In genomic region chr6:84119277-84119676, GRCh38 we compare ENCODE assay signal across 19 cellular contexts.
DNase-seq lines count a peak whose midpoint lies in the region; ATAC-seq and TF ChIP-seq lines count a peak whose summit lies in the region.
"Had no signal": no experiment of that assay in that cellular context is flagged by ENCODE, and none has a peak within 500 bp of the region (broad histone marks: within the 10 kb centered on the region; RNA-seq: fewer than 3 reads in every experiment).

No MANE protein-coding gene starts in this region.

- no peaks in the 10 kb centered on the region for H4K20me1 ChIP-seq in H9 (ENCODE audit: control insufficient read depth, insufficient read depth, insufficient read length)

- no peak overlapping the region for H2BK12ac ChIP-seq in H9 (ENCODE audit: insufficient read length, low read depth, low read length)

- H3K23ac ChIP-seq in H9 (ENCODE audit: insufficient read length, low read depth, low read length): no peak overlapping the region

- no peak overlapping the region for H3K4me2 ChIP-seq in H9 (ENCODE audit: insufficient read depth, insufficient read length, low read length)

- H3K9ac ChIP-seq in H9 (ENCODE audit: extremely low read depth, insufficient read length, low read length): no peak overlapping the region

- peak; percentile 43; the same call in 2 of the 3 replicates for TF ChIP-seq CTCF in H9 (conservative IDR thresholded peaks at IDR 0.05)
- no peak for TF ChIP-seq CTCF in WTC11 (IDR thresholded peaks at IDR 0.05)
- TF ChIP-seq CTCF in endothelial cell (IDR thresholded peaks at IDR 0.05; ENCODE audit: unreplicated experiment): no peak

- H3K36me3 Mint-ChIP-seq in H9 (ENCODE audit: insufficient read depth in 1 of 3, low read depth in 3 of 3) (peaks cover 9 to 14% (median 11%) of the 10 kb centered on the region in 3 experiments), WTC11 (peaks cover 8% of the 10 kb centered on the region), endothelial cell (ENCODE audit: low read depth, unreplicated experiment) (peaks cover 4% of the 10 kb centered on the region)

- H3K4ac ChIP-seq in H9 (ENCODE audit: low read depth, low read length): no peak overlapping the region

- H3K79me2 ChIP-seq in H9 (ENCODE audit: insufficient read depth, low read length): no peaks in the 10 kb centered on the region

- H3K27me3 Mint-ChIP-seq in H9 (ENCODE audit: low read depth): no peaks in the 10 kb centered on the region
- no peaks in the 10 kb centered on the region; the same call in 1 of the 2 replicates for H3K27me3 Mint-ChIP-seq in WTC11 (ENCODE audit: low read depth)
- H3K27me3 Mint-ChIP-seq in endothelial cell (ENCODE audit: unreplicated experiment): peaks cover 2% of the 10 kb centered on the region

- in situ Hi-C loops in ACHN (cut with HindIII; ENCODE audit: low pct_ligation_motif_present, low pct_unique_long_range_greater_than_20kb, low sequenced_read_pairs): no loop called here

- no peaks in the 10 kb centered on the region for H3K9me3 ChIP-seq in H9 (ENCODE audit: control insufficient read depth, low read depth, low read length)
- H3K9me3 ChIP-seq: adrenal gland, mucosa of descending colon, SJSA1 had no signal

- H3K4me3 Mint-ChIP-seq in H9 (no peak overlapping the region), WTC11 (no peak overlapping the region), endothelial cell (ENCODE audit: unreplicated experiment) (no peak overlapping the region)

- H3K9me3 Mint-ChIP-seq in H9: peaks cover 5 to 14% of the 10 kb centered on the region in 2 experiments; a peak in 4 of 5 replicates
- H3K9me3 Mint-ChIP-seq in WTC11: peaks cover 25% of the 10 kb centered on the region
- H3K9me3 Mint-ChIP-seq in endothelial cell (ENCODE audit: unreplicated experiment): no peaks in the 10 kb centered on the region

- no peak overlapping the region for H2BK120ac ChIP-seq in H9 (ENCODE audit: low read depth, low read length, poor library complexity, severe bottlenecking)

- H3K27ac Mint-ChIP-seq in H9: no peak overlapping the region
- H3K27ac Mint-ChIP-seq in WTC11: no peak overlapping the region
- no peak overlapping the region for H3K27ac Mint-ChIP-seq in endothelial cell (ENCODE audit: unreplicated experiment)

- H3K4me1 Mint-ChIP-seq in H9 (peaks cover 0 to 3% of the 10 kb centered on the region in 2 experiments; a peak in 2 of 4 replicates), WTC11 (no peaks in the 10 kb centered on the region; the same call in 1 of the 2 replicates), endothelial cell (ENCODE audit: unreplicated experiment) (no peaks in the 10 kb centered on the region)

- no peak overlapping the region for H2BK15ac ChIP-seq in H9 (ENCODE audit: low read depth, low read length)

- H3K27me3 ChIP-seq in H9 (ENCODE audit: insufficient read depth, low read length): no peaks in the 10 kb centered on the region
- H3K27me3 ChIP-seq: adrenal gland, left lung, SJSA1 had no signal

- no peak overlapping the region for H4K91ac ChIP-seq in H9 (ENCODE audit: insufficient read length, low read depth, low read length)

- H3K79me1 ChIP-seq in H9 (ENCODE audit: insufficient read depth, low read depth, low read length, poor library complexity, severe bottlenecking): no peaks in the 10 kb centered on the region

- no peaks in the 10 kb centered on the region for H3K23me2 ChIP-seq in H9 (ENCODE audit: insufficient read length, low read depth, low read length, poor library complexity, severe bottlenecking)

- H3K27ac ChIP-seq in H9 (ENCODE audit: insufficient read length, low read depth, low read length): no peak overlapping the region
- H3K27ac ChIP-seq: adrenal gland, left lung, SJSA1 had no signal

- H3T11ph ChIP-seq in H9 (ENCODE audit: low read length): no peak overlapping the region

- no peak overlapping the region for H4K8ac ChIP-seq in H9 (replicated peaks; ENCODE audit: insufficient read length, low read depth, low read length)

- ATAC-seq in WTC11 (peak; percentile 65), GM19328 (IDR thresholded peaks at IDR 0.05; ENCODE audit: unreplicated experiment) (no peak)
- ATAC-seq: left lung, mucosa of descending colon, sciatic nerve had no signal

- CTCF ChIA-PET in WTC11 (lab: Charles Lee): no interaction called here

- no peak overlapping the region for H2AK5ac ChIP-seq in H9 (ENCODE audit: insufficient read length, low read length)

- H2BK20ac ChIP-seq in H9 (ENCODE audit: low read depth, low read length, poor library complexity, severe bottlenecking): no peak overlapping the region

- H3K14ac ChIP-seq in H9 (ENCODE audit: insufficient read depth, low read length): no peak overlapping the region

- H3K56ac ChIP-seq in H9 (ENCODE audit: insufficient read length, low read depth, low read length): no peak overlapping the region

- H2AFZ ChIP-seq in H9 (ENCODE audit: low read length): no peak overlapping the region

- H3K18ac ChIP-seq in H9 (ENCODE audit: insufficient read length, low read depth, low read length): no peak overlapping the region

- POLR2A ChIA-PET in WTC11 (lab: Charles Lee): no interaction called here

- peak; percentile 1 for DNase-seq in ACHN
- DNase-seq in H9: no peak
- DNase-seq in WTC11 (ENCODE audit: low spot score): no peak
- peak; percentile 23 for DNase-seq in iPS-NIHi7 (ENCODE audit: extremely low spot score)
- no peak for DNase-seq in stimulated activated CD4-positive, alpha-beta T cell treated with anti-CD3 and anti-CD28 coated beads, Interleukin-4, amount 100 ng/mL, for 1 hour
- DNase-seq in nucleus accumbens (lab: John Stamatoyannopoulos, UW): no peak
- DNase-seq in endothelial cell (ENCODE audit: low spot score): no peak
- DNase-seq: activated effector memory CD4-positive, alpha-beta T cell treated with Interleukin-2 at 50 U/mL for 16 hours; adrenal gland; COR-L47; effector CD4-positive, alpha-beta T cell; GDM1; left lung; mucosa of descending colon; NCI-H1436; T1000 had no signal

- H4K5ac ChIP-seq in H9 (ENCODE audit: insufficient read length, low read depth, low read length): no peak overlapping the region

- no peak overlapping the region for H2BK5ac ChIP-seq in H9 (ENCODE audit: insufficient read length, low read length)

- no peaks in the 10 kb centered on the region for H3K4me1 ChIP-seq in H9 (ENCODE audit: insufficient read depth, low read length)
- H3K4me1 ChIP-seq: adrenal gland, left lung, SJSA1 had no signal

TF ChIP-seq in WTC11, 78 proteins besides CTCF, POLR2A, EP300 and RAD21 (continues in another document):
- no peak for TF ChIP-seq ZNF396 (CRISPR knock-in tag; IDR thresholded peaks at IDR 0.05; ENCODE audit: borderline replicate concordance)
- TF ChIP-seq SP1 (CRISPR knock-in tag; conservative IDR thresholded peaks at IDR 0.05): no peak
- no peak for TF ChIP-seq AR (CRISPR knock-in tag; IDR thresholded peaks at IDR 0.05)
- TF ChIP-seq OVOL2 (CRISPR knock-in tag; IDR thresholded peaks at IDR 0.05; ENCODE audit: borderline replicate concordance): no peak
- no peak for TF ChIP-seq ZNF263 (CRISPR knock-in tag; IDR thresholded peaks at IDR 0.05; ENCODE audit: low read depth)
- TF ChIP-seq ZNF512 (CRISPR knock-in tag; IDR thresholded peaks at IDR 0.05; ENCODE audit: borderline replicate concordance): no peak
- no peak for TF ChIP-seq ELF4 (CRISPR knock-in tag; IDR thresholded peaks at IDR 0.05; ENCODE audit: low read depth)

Comparison
In these comparisons a context has a peak if more than half of its experiments do, and no peak if none do; other contexts are left out.
1. DNase-seq: peak in ACHN (single experiment) and iPS-NIHi7 (single experiment); none in H9 (single experiment), WTC11 (single experiment), stimulated activated CD4-positive, alpha-beta T cell treated with anti-CD3 and anti-CD28 coated beads, Interleukin-4, amount 100 ng/mL, for 1 hour (single experiment), nucleus accumbens (0 of 56) and endothelial cell (single experiment).